ENCODE assay signal across 37 cellular contexts in the genomic region with DNA sequence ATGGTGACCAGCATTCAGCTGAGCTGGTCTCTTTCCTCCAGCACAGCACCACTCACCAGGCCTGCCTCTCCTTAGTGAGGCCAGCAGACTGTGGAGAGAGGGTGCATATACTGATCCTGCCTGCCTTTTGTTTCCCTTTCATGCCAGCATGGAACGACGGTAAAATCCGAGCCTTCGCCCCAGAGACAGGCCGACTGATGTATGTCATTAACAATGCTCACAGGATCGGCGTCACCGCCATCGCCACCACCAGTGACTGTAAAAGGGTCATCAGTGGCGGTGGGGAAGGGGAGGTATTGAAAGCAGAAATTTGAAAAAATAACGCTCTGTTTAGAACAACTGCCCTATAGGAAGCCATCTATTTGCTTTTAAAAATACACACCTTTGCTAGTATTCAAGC. TPM values are rescaled to one million over a fixed set of nuclear protein-coding genes. Genes with fewer than 3 reads are reported as not detected.
"Had no signal": no experiment of that assay in that cellular context is flagged by ENCODE, and none has a peak within 500 bp of the region (broad histone marks: within the 10 kb centered on the region; RNA-seq: fewer than 3 reads in every experiment).

No MANE protein-coding gene starts in this region.

- H3K9me3 ChIP-seq: MG63 had no signal

- H3K36me3 ChIP-seq: MG63 had no signal

- H3K27me3 ChIP-seq: MG63 had no signal

- H3K4me3 ChIP-seq: MG63 had no signal

- DNase-seq: Karpas-422, Kasumi-1, MG63, MV-4-11, NCI-H1048, NCI-H1092, NCI-H1092 treated with DMSO at 0.1 percent for 48 hours, NCI-H1105, NCI-H1105 treated with DMSO at 0.1 percent for 48 hours, NCI-H1417, NCI-H1417 treated with DMSO at 0.1 percent for 48 hours, NCI-H1436, NCI-H1436 treated with DMSO at 0.1 percent for 48 hours, NCI-H146, NCI-H1694, NCI-H1694 treated with DMSO at 0.1 percent for 48 hours, NCI-H187, NCI-H187 treated with DMSO at 0.1 percent for 48 hours, NCI-H1930, NCI-H2029, NCI-H2029 treated with DMSO at 0.1 percent for 48 hours, NCI-H2081, NCI-H2081 treated with DMSO at 0.1 percent for 48 hours, NCI-H2107, NCI-H2171, NCI-H2171 treated with DMSO at 0.1 percent for 48 hours, NCI-H2227 treated with DMSO at 0.1 percent for 48 hours, NCI-H226, NCI-H345, NCI-H446, NCI-H446 treated with DMSO at 0.1 percent for 48 hours, NCI-H510A, NCI-H510A treated with DMSO at 0.1 percent for 48 hours, NCI-H524 had no signal

RNA-seq across cellular contexts. Expression of gene USP43, which starts 12.6 kb away (rescaled TPM):
- total RNA-seq: LHCN-M2 had no signal

RNA-seq across cellular contexts. Expression of gene CFAP52, which starts 56.3 kb away (rescaled TPM):
- total RNA-seq: LHCN-M2, M059J, MCF 10A had no signal
